1 cellular context compared by ENCODE assay signal in genomic region chr14:102570334-102570995, GRCh38.
TF ChIP-seq lines count a peak whose summit lies in the region.

No MANE protein-coding gene starts in this region.

TF ChIP-seq in H1, 55 proteins besides CTCF, POLR2A, EP300 and RAD21:
- TF ChIP-seq, protein P1, sequence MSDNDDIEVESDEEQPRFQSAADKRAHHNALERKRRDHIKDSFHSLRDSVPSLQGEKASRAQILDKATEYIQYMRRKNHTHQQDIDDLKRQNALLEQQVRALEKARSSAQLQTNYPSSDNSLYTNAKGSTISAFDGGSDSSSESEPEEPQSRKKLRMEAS (IDR thresholded peaks at IDR 0.05): peak; percentile 75
- peak; percentile 56; the same call in 1 of the 2 replicates for TF ChIP-seq E2F6 (IDR thresholded peaks at IDR 0.05)
- TF ChIP-seq KDM5A (IDR thresholded peaks at IDR 0.05; ENCODE audit: low read length): no peak
- no peak for TF ChIP-seq JUND (IDR thresholded peaks at IDR 0.05; ENCODE audit: low read length)
